Comparison of ENCODE assay signal across 1 cellular context in the genomic region with DNA sequence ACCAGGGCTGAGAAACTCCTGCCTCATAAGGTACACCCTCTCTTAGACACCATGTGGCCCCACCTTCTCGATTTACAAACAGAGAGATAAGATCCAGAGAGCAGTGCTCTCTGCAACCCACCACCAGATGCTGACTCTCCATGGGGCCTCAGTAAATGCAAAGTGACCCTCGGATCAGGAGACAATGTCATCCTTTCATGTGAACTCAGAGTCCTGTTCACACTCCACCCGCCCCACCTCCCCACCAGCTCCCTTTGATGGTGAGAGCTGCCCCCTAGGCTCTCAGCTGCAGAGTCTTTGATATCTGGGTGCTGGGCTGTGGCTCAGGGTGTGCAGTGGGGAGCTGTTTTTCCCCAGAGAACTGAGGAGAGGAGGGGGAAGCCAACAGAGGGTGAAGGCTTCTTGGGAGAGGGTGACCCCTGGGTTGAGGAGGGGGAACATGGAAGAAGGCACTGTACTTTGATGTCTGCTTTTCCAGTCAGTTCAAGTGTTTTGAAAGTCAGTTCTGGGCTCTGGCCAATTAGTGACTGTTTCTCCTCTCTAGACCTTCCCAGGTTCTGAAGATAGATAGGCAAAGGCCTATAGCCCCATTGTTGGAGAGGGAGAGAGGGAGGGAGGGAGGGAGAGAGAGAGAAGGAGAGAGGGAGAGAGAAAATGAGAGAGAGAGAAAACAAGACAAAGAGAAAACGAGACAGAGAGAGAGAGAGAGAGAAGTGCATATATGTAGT.
TF ChIP-seq lines count a peak whose summit lies in the region.

No MANE protein-coding gene starts in this region.

TF ChIP-seq in HepG2, 621 proteins besides CTCF, POLR2A, EP300 and RAD21 (continued from another document and continues in another):
- TF ChIP-seq, protein P1, sequence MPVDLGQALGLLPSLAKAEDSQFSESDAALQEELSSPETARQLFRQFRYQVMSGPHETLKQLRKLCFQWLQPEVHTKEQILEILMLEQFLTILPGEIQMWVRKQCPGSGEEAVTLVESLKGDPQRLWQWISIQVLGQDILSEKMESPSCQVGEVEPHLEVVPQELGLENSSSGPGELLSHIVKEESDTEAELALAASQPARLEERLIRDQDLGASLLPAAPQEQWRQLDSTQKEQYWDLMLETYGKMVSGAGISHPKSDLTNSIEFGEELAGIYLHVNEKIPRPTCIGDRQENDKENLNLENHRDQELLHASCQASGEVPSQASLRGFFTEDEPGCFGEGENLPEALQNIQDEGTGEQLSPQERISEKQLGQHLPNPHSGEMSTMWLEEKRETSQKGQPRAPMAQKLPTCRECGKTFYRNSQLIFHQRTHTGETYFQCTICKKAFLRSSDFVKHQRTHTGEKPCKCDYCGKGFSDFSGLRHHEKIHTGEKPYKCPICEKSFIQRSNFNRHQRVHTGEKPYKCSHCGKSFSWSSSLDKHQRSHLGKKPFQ (CRISPR knock-in tag; IDR thresholded peaks at IDR 0.05; ENCODE audit: insufficient replicate concordance), result peak; percentile 98
- TF ChIP-seq, protein P2, sequence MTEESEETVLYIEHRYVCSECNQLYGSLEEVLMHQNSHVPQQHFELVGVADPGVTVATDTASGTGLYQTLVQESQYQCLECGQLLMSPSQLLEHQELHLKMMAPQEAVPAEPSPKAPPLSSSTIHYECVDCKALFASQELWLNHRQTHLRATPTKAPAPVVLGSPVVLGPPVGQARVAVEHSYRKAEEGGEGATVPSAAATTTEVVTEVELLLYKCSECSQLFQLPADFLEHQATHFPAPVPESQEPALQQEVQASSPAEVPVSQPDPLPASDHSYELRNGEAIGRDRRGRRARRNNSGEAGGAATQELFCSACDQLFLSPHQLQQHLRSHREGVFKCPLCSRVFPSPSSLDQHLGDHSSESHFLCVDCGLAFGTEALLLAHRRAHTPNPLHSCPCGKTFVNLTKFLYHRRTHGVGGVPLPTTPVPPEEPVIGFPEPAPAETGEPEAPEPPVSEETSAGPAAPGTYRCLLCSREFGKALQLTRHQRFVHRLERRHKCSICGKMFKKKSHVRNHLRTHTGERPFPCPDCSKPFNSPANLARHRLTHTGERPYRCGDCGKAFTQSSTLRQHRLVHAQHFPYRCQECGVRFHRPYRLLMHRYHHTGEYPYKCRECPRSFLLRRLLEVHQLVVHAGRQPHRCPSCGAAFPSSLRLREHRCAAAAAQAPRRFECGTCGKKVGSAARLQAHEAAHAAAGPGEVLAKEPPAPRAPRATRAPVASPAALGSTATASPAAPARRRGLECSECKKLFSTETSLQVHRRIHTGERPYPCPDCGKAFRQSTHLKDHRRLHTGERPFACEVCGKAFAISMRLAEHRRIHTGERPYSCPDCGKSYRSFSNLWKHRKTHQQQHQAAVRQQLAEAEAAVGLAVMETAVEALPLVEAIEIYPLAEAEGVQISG (CRISPR knock-in tag; IDR thresholded peaks at IDR 0.05), result no peak
- no peak for TF ChIP-seq TEAD2 (CRISPR knock-in tag; IDR thresholded peaks at IDR 0.05)
- TF ChIP-seq ISX (CRISPR knock-in tag; conservative IDR thresholded peaks at IDR 0.05), result no peak
- TF ChIP-seq NFRKB (IDR thresholded peaks at IDR 0.05), result no peak
- TF ChIP-seq FOXK2 (IDR thresholded peaks at IDR 0.05), result no peak
- no peak for TF ChIP-seq MIXL1 (CRISPR knock-in tag; IDR thresholded peaks at IDR 0.05)
- no peak for TF ChIP-seq ZNF264 (CRISPR knock-in tag; IDR thresholded peaks at IDR 0.05)
- no peak for TF ChIP-seq NBN (conservative IDR thresholded peaks at IDR 0.05)
- no peak for TF ChIP-seq ZNF224 (CRISPR knock-in tag; IDR thresholded peaks at IDR 0.05)
- 0 out of 2 replicates have a peak, but pooled peaks have one; percentile 35 for TF ChIP-seq ZBTB7B (CRISPR knock-in tag; IDR thresholded peaks at IDR 0.05)
- no peak for TF ChIP-seq ZNF644 (CRISPR knock-in tag; IDR thresholded peaks at IDR 0.05; ENCODE audit: low read depth)
- TF ChIP-seq, protein P3, sequence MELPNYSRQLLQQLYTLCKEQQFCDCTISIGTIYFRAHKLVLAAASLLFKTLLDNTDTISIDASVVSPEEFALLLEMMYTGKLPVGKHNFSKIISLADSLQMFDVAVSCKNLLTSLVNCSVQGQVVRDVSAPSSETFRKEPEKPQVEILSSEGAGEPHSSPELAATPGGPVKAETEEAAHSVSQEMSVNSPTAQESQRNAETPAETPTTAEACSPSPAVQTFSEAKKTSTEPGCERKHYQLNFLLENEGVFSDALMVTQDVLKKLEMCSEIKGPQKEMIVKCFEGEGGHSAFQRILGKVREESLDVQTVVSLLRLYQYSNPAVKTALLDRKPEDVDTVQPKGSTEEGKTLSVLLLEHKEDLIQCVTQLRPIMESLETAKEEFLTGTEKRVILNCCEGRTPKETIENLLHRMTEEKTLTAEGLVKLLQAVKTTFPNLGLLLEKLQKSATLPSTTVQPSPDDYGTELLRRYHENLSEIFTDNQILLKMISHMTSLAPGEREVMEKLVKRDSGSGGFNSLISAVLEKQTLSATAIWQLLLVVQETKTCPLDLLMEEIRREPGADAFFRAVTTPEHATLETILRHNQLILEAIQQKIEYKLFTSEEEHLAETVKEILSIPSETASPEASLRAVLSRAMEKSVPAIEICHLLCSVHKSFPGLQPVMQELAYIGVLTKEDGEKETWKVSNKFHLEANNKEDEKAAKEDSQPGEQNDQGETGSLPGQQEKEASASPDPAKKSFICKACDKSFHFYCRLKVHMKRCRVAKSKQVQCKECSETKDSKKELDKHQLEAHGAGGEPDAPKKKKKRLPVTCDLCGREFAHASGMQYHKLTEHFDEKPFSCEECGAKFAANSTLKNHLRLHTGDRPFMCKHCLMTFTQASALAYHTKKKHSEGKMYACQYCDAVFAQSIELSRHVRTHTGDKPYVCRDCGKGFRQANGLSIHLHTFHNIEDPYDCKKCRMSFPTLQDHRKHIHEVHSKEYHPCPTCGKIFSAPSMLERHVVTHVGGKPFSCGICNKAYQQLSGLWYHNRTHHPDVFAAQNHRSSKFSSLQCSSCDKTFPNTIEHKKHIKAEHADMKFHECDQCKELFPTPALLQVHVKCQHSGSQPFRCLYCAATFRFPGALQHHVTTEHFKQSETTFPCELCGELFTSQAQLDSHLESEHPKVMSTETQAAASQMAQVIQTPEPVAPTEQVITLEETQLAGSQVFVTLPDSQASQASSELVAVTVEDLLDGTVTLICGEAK (IDR thresholded peaks at IDR 0.05), result no peak
- TF ChIP-seq, protein P3 (CRISPR knock-in tag; IDR thresholded peaks at IDR 0.05), result no peak
- peak; percentile 28; the same call in 1 of the 2 replicates for TF ChIP-seq PITX1 (CRISPR knock-in tag; IDR thresholded peaks at IDR 0.05)
- no peak for TF ChIP-seq TOE1 (CRISPR knock-in tag; IDR thresholded peaks at IDR 0.05)
- no peak for TF ChIP-seq ZNF550 (CRISPR knock-in tag; IDR thresholded peaks at IDR 0.05; ENCODE audit: borderline replicate concordance)
- TF ChIP-seq ETV5 (CRISPR knock-in tag; IDR thresholded peaks at IDR 0.05; ENCODE audit: borderline replicate concordance), result no peak
- TF ChIP-seq, protein P4, sequence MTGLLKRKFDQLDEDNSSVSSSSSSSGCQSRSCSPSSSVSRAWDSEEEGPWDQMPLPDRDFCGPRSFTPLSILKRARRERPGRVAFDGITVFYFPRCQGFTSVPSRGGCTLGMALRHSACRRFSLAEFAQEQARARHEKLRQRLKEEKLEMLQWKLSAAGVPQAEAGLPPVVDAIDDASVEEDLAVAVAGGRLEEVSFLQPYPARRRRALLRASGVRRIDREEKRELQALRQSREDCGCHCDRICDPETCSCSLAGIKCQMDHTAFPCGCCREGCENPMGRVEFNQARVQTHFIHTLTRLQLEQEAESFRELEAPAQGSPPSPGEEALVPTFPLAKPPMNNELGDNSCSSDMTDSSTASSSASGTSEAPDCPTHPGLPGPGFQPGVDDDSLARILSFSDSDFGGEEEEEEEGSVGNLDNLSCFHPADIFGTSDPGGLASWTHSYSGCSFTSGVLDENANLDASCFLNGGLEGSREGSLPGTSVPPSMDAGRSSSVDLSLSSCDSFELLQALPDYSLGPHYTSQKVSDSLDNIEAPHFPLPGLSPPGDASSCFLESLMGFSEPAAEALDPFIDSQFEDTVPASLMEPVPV (CRISPR knock-in tag; IDR thresholded peaks at IDR 0.05), result no peak
- TF ChIP-seq, protein P5, sequence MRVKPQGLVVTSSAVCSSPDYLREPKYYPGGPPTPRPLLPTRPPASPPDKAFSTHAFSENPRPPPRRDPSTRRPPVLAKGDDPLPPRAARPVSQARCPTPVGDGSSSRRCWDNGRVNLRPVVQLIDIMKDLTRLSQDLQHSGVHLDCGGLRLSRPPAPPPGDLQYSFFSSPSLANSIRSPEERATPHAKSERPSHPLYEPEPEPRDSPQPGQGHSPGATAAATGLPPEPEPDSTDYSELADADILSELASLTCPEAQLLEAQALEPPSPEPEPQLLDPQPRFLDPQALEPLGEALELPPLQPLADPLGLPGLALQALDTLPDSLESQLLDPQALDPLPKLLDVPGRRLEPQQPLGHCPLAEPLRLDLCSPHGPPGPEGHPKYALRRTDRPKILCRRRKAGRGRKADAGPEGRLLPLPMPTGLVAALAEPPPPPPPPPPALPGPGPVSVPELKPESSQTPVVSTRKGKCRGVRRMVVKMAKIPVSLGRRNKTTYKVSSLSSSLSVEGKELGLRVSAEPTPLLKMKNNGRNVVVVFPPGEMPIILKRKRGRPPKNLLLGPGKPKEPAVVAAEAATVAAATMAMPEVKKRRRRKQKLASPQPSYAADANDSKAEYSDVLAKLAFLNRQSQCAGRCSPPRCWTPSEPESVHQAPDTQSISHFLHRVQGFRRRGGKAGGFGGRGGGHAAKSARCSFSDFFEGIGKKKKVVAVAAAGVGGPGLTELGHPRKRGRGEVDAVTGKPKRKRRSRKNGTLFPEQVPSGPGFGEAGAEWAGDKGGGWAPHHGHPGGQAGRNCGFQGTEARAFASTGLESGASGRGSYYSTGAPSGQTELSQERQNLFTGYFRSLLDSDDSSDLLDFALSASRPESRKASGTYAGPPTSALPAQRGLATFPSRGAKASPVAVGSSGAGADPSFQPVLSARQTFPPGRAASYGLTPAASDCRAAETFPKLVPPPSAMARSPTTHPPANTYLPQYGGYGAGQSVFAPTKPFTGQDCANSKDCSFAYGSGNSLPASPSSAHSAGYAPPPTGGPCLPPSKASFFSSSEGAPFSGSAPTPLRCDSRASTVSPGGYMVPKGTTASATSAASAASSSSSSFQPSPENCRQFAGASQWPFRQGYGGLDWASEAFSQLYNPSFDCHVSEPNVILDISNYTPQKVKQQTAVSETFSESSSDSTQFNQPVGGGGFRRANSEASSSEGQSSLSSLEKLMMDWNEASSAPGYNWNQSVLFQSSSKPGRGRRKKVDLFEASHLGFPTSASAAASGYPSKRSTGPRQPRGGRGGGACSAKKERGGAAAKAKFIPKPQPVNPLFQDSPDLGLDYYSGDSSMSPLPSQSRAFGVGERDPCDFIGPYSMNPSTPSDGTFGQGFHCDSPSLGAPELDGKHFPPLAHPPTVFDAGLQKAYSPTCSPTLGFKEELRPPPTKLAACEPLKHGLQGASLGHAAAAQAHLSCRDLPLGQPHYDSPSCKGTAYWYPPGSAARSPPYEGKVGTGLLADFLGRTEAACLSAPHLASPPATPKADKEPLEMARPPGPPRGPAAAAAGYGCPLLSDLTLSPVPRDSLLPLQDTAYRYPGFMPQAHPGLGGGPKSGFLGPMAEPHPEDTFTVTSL (CRISPR knock-in tag; IDR thresholded peaks at IDR 0.05; ENCODE audit: borderline replicate concordance), result no peak
- no peak for TF ChIP-seq NFKB2 (CRISPR knock-in tag; IDR thresholded peaks at IDR 0.05; ENCODE audit: borderline replicate concordance)
- no peak for TF ChIP-seq SYNCRIP (IDR thresholded peaks at IDR 0.05; ENCODE audit: insufficient read depth, low read depth, low read length)
- TF ChIP-seq ZNF724P (CRISPR knock-in tag; IDR thresholded peaks at IDR 0.05; ENCODE audit: borderline replicate concordance), result no peak
- TF ChIP-seq GTF2F1 (IDR thresholded peaks at IDR 0.05; ENCODE audit: low read length), result no peak
- TF ChIP-seq FOSL2 (CRISPR knock-in tag; IDR thresholded peaks at IDR 0.05), result no peak
- TF ChIP-seq, protein P6, sequence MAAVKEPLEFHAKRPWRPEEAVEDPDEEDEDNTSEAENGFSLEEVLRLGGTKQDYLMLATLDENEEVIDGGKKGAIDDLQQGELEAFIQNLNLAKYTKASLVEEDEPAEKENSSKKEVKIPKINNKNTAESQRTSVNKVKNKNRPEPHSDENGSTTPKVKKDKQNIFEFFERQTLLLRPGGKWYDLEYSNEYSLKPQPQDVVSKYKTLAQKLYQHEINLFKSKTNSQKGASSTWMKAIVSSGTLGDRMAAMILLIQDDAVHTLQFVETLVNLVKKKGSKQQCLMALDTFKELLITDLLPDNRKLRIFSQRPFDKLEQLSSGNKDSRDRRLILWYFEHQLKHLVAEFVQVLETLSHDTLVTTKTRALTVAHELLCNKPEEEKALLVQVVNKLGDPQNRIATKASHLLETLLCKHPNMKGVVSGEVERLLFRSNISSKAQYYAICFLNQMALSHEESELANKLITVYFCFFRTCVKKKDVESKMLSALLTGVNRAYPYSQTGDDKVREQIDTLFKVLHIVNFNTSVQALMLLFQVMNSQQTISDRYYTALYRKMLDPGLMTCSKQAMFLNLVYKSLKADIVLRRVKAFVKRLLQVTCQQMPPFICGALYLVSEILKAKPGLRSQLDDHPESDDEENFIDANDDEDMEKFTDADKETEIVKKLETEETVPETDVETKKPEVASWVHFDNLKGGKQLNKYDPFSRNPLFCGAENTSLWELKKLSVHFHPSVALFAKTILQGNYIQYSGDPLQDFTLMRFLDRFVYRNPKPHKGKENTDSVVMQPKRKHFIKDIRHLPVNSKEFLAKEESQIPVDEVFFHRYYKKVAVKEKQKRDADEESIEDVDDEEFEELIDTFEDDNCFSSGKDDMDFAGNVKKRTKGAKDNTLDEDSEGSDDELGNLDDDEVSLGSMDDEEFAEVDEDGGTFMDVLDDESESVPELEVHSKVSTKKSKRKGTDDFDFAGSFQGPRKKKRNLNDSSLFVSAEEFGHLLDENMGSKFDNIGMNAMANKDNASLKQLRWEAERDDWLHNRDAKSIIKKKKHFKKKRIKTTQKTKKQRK (IDR thresholded peaks at IDR 0.05; ENCODE audit: low read length), result no peak
- TF ChIP-seq SSRP1 (CRISPR knock-in tag; IDR thresholded peaks at IDR 0.05), result no peak
- TF ChIP-seq HDAC1 (CRISPR knock-in tag; IDR thresholded peaks at IDR 0.05), result peak; percentile 30; the same call in 1 of the 2 replicates
